ENCODE assay signal across 28 cellular contexts in genomic region chr9:10226996-10227395, GRCh38.
"Had no signal": no experiment of that assay in that cellular context is flagged by ENCODE, and none has a peak within 500 bp of the region (broad histone marks: within the 10 kb centered on the region; RNA-seq: fewer than 3 reads in every experiment).

No MANE protein-coding gene starts in this region.

- H2AFZ ChIP-seq: hepatocyte had no signal

- ATAC-seq: effector memory CD8-positive, alpha-beta T cell; esophagus mucosa; gastrocnemius medialis; gastroesophageal sphincter; heart left ventricle; heart right ventricle had no signal

- H3K4me1 ChIP-seq: colonic mucosa, esophagus muscularis mucosa, esophagus squamous epithelium, gastrocnemius medialis, gastroesophageal sphincter, heart left ventricle, heart right ventricle had no signal

- H3K9me3 ChIP-seq: colonic mucosa, esophagus muscularis mucosa, esophagus squamous epithelium, gastrocnemius medialis, gastroesophageal sphincter, heart left ventricle, heart right ventricle had no signal

- H3K36me3 ChIP-seq: colonic mucosa, esophagus muscularis mucosa, esophagus squamous epithelium, gastrocnemius medialis, gastroesophageal sphincter, heart left ventricle, heart right ventricle had no signal

- H3K4me2 ChIP-seq: hepatocyte had no signal

- H3K4me3 ChIP-seq: colonic mucosa, coronary artery, dorsolateral prefrontal cortex, esophagus muscularis mucosa, esophagus squamous epithelium, gastrocnemius medialis, gastroesophageal sphincter, heart left ventricle, heart right ventricle, hepatocyte had no signal

- H3K79me2 ChIP-seq: hepatocyte had no signal

- FAIRE-seq: colon, endometrium, endothelial cell of umbilical vein, frontal cortex had no signal

- H3K27me3 ChIP-seq: colonic mucosa, dorsolateral prefrontal cortex, esophagus muscularis mucosa, esophagus squamous epithelium, gastrocnemius medialis, gastroesophageal sphincter, heart left ventricle, heart right ventricle, hepatocyte had no signal

- DNase-seq: colonic mucosa; cortex of kidney; dermis blood vessel endothelial cell; dorsolateral prefrontal cortex; effector CD4-positive, alpha-beta T cell; effector CD8-positive, alpha-beta T cell; effector memory CD4-positive, alpha-beta T cell; effector memory CD8-positive, alpha-beta T cell; endodermal cell; erythroblast; esophagus squamous epithelium; foreskin fibroblast; foreskin melanocyte; gastrocnemius medialis; glutamatergic neuron; head of caudate nucleus; heart left ventricle; heart right ventricle had no signal

- H3K27ac ChIP-seq: colonic mucosa, coronary artery, epithelial cell of prostate, esophagus muscularis mucosa, esophagus squamous epithelium, gastrocnemius medialis, gastroesophageal sphincter, heart left ventricle, heart right ventricle, hepatocyte had no signal
